ENCODE assay signal across 29 cellular contexts in the genomic region with DNA sequence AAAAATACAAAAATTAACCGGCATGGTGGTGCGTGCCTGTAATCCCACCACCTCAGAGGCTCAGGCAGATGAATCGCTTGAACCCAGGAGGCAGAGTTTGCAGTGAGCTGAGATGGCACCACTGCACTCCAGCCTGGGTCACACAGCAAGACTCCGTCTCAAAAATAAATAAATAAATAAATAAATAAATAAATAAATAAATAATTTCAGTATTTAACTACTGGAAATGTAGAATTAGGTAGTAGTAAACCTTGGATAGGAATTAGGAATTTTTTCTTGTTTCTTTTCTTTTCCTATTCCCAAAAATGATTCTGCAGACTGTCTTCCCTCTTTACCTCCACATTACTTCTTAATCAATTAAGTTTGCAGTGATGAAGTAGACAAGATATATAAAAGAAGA.
"Had no signal": no experiment of that assay in that cellular context is flagged by ENCODE, and none has a peak within 500 bp of the region (broad histone marks: within the 10 kb centered on the region; RNA-seq: fewer than 3 reads in every experiment).

No MANE protein-coding gene starts in this region.

- DNase-seq: colonic mucosa; cortex of kidney; dermis blood vessel endothelial cell; dorsolateral prefrontal cortex; effector CD4-positive, alpha-beta T cell; effector CD8-positive, alpha-beta T cell; effector memory CD4-positive, alpha-beta T cell; effector memory CD8-positive, alpha-beta T cell; endodermal cell; erythroblast; esophagus squamous epithelium; foreskin melanocyte; gastrocnemius medialis; glutamatergic neuron; head of caudate nucleus; heart left ventricle; heart right ventricle had no signal

- H3K4me2 ChIP-seq: hepatocyte had no signal

- H3K27me3 ChIP-seq: colonic mucosa, dorsolateral prefrontal cortex, esophagus muscularis mucosa, esophagus squamous epithelium, foreskin keratinocyte, gastrocnemius medialis, gastroesophageal sphincter, heart left ventricle, heart right ventricle, hepatocyte had no signal

- H3K27ac Mint-ChIP-seq: dendritic cell treated with granulocyte-macrophage colony-stimulating factor and Interleukin-4, amounts not matched to agents 40 ng/mL and 50 ng/mL, for 4 days; effector memory CD8-positive, alpha-beta T cell; endodermal cell had no signal

- ATAC-seq: effector memory CD8-positive, alpha-beta T cell; esophagus mucosa; foreskin keratinocyte; gastrocnemius medialis; gastroesophageal sphincter; heart left ventricle; heart right ventricle had no signal

- H3K27me3 Mint-ChIP-seq: dendritic cell treated with granulocyte-macrophage colony-stimulating factor and Interleukin-4, amounts not matched to agents 40 ng/mL and 50 ng/mL, for 4 days; effector memory CD8-positive, alpha-beta T cell had no signal

- H3K36me3 ChIP-seq: colonic mucosa, esophagus muscularis mucosa, esophagus squamous epithelium, gastrocnemius medialis, gastroesophageal sphincter, heart left ventricle, heart right ventricle had no signal

- FAIRE-seq: colon, endometrium, endothelial cell of umbilical vein, frontal cortex had no signal

- H3K9me3 Mint-ChIP-seq: dendritic cell treated with granulocyte-macrophage colony-stimulating factor and Interleukin-4, amounts not matched to agents 40 ng/mL and 50 ng/mL, for 4 days; endodermal cell had no signal

- H3K27ac ChIP-seq: colonic mucosa, coronary artery, dorsolateral prefrontal cortex, epithelial cell of prostate, esophagus muscularis mucosa, esophagus squamous epithelium, foreskin keratinocyte, gastrocnemius medialis, gastroesophageal sphincter, heart left ventricle, heart right ventricle, hepatocyte had no signal

- H3K9me3 ChIP-seq: colonic mucosa, esophagus muscularis mucosa, esophagus squamous epithelium, gastrocnemius medialis, gastroesophageal sphincter, heart left ventricle, heart right ventricle had no signal

- H3K4me3 ChIP-seq: colonic mucosa, coronary artery, dorsolateral prefrontal cortex, esophagus muscularis mucosa, esophagus squamous epithelium, gastrocnemius medialis, gastroesophageal sphincter, heart left ventricle, heart right ventricle, hepatocyte had no signal

- H3K4me1 ChIP-seq: colonic mucosa, esophagus muscularis mucosa, foreskin keratinocyte, gastrocnemius medialis, gastroesophageal sphincter, heart right ventricle had no signal

- H3K4me3 Mint-ChIP-seq: dendritic cell treated with granulocyte-macrophage colony-stimulating factor and Interleukin-4, amounts not matched to agents 40 ng/mL and 50 ng/mL, for 4 days; effector memory CD8-positive, alpha-beta T cell; endodermal cell had no signal
